ENCODE assay signal across 19 cellular contexts in genomic region chr11:95599959-95600586, GRCh38.
DNase-seq lines count a peak whose midpoint lies in the region; ATAC-seq and TF ChIP-seq lines count a peak whose summit lies in the region.
"Had no signal": no experiment of that assay in that cellular context is flagged by ENCODE, and none has a peak within 500 bp of the region (broad histone marks: within the 10 kb centered on the region; RNA-seq: fewer than 3 reads in every experiment).

No MANE protein-coding gene starts in this region.

- POLR2A ChIA-PET in naive thymus-derived CD4-positive, alpha-beta T cell (lab: Charles Lee): no interaction called here

- no peaks in the 10 kb centered on the region for H3K36me3 ChIP-seq in naive thymus-derived CD4-positive, alpha-beta T cell (ENCODE audit: control insufficient read depth in 2 of 3, insufficient read depth in 3 of 3, low read length in 3 of 3)
- H3K36me3 ChIP-seq in tibial nerve: no peaks in the 10 kb centered on the region
- H3K36me3 ChIP-seq: lower lobe of right lung, prostate gland had no signal

- H3K9me3 Mint-ChIP-seq in naive thymus-derived CD4-positive, alpha-beta T cell: peaks cover 0 to 16% (median 0%) of the 10 kb centered on the region in 11 donors
- H3K9me3 Mint-ChIP-seq: type B pancreatic cell had no signal

- no peaks in the 10 kb centered on the region for H3K27me3 Mint-ChIP-seq in naive thymus-derived CD4-positive, alpha-beta T cell
- H3K27me3 Mint-ChIP-seq: B cell, T-helper 17 cell, type B pancreatic cell had no signal

- no peak for TF ChIP-seq CTCF in tibial nerve (IDR thresholded peaks at IDR 0.05)

- WGBS in tibial nerve, 2 donors: 42 to 50% methylated on average over 2 of the region's 2 CpGs

- no peaks in the 10 kb centered on the region for H3K9me3 ChIP-seq in naive thymus-derived CD4-positive, alpha-beta T cell (ENCODE audit: control insufficient read depth in 2 of 3, low read length in 3 of 3)
- no peaks in the 10 kb centered on the region for H3K9me3 ChIP-seq in tibial nerve
- H3K9me3 ChIP-seq: lower lobe of right lung, prostate gland had no signal

- peaks cover 0 to 11% of the 10 kb centered on the region in 2 donors for H3K4me1 ChIP-seq in naive thymus-derived CD4-positive, alpha-beta T cell (ENCODE audit: control insufficient read depth in 2 of 2, insufficient read depth in 2 of 2, low read length in 2 of 2)
- peaks cover 0 to 19% (median 8%) of the 10 kb centered on the region in 4 donors for H3K4me1 ChIP-seq in tibial nerve
- H3K4me1 ChIP-seq: lower lobe of right lung, prostate gland had no signal

- no peaks in the 10 kb centered on the region for H3K27me3 ChIP-seq in naive thymus-derived CD4-positive, alpha-beta T cell (ENCODE audit: control insufficient read depth in 2 of 2, insufficient read depth in 2 of 2, low read length in 2 of 2)
- H3K27me3 ChIP-seq in tibial nerve: no peaks in the 10 kb centered on the region

- peaks cover 0 to 9% (median 0%) of the 10 kb centered on the region in 5 donors for H3K36me3 Mint-ChIP-seq in naive thymus-derived CD4-positive, alpha-beta T cell
- H3K36me3 Mint-ChIP-seq: type B pancreatic cell had no signal

- intact Hi-C loops in naive thymus-derived CD4-positive, alpha-beta T cell (cut with micrococcal nuclease): loop anchor here in 1 of 2 donors (1.0 to 5.0 kb wide), 2 partner anchors 9 to 102 kb away; no protein-coding TSS in a partner anchor

- H3K4me3 Mint-ChIP-seq in naive thymus-derived CD4-positive, alpha-beta T cell: peak overlapping the region in 4 of 10 donors; percentile 5 to 33 (median 19)
- H3K4me3 Mint-ChIP-seq: B cell, T-helper 17 cell, type B pancreatic cell had no signal

- no peak overlapping the region for H3K4me3 ChIP-seq in naive thymus-derived CD4-positive, alpha-beta T cell (ENCODE audit: low read length)
- H3K4me3 ChIP-seq in tibial nerve: no peak overlapping the region
- H3K4me3 ChIP-seq: lower lobe of right lung, prostate gland had no signal

- TF ChIP-seq EP300 in tibial nerve (IDR thresholded peaks at IDR 0.05): no peak

- CTCF ChIA-PET in naive thymus-derived CD4-positive, alpha-beta T cell (lab: Charles Lee): interaction anchor here (0.7 kb wide), 1 partner anchor 504 kb away, joined by 3 read pairs; no protein-coding TSS in a partner anchor

- H3K27ac ChIP-seq in naive thymus-derived CD4-positive, alpha-beta T cell (ENCODE audit: low read depth, low read length): peak overlapping the region; percentile 3
- peak overlapping the region in 3 of 4 donors; percentile 0 to 35 (median 22) for H3K27ac ChIP-seq in tibial nerve
- H3K27ac ChIP-seq: HL-60, lower lobe of right lung, prostate gland had no signal

- no peak for ATAC-seq in naive thymus-derived CD4-positive, alpha-beta T cell
- no peak for ATAC-seq in HG03135 (IDR thresholded peaks at IDR 0.05; ENCODE audit: unreplicated experiment)
- ATAC-seq in HG03025 (IDR thresholded peaks at IDR 0.05; ENCODE audit: low FRiP score, unreplicated experiment): no peak
- ATAC-seq: esophagus mucosa, lower lobe of right lung, T-helper 17 cell had no signal

- H3K27ac Mint-ChIP-seq in naive thymus-derived CD4-positive, alpha-beta T cell: peak overlapping the region in 4 of 9 donors; percentile 22 to 44 (median 32)
- H3K27ac Mint-ChIP-seq: B cell, T-helper 17 cell, type B pancreatic cell had no signal

- no peak for TF ChIP-seq POLR2A in tibial nerve (IDR thresholded peaks at IDR 0.05)

- H3K4me1 Mint-ChIP-seq in naive thymus-derived CD4-positive, alpha-beta T cell: peaks cover 8 to 34% (median 22%) of the 10 kb centered on the region in 7 donors

- DNase-seq in stimulated activated CD4-positive, alpha-beta T cell treated with anti-CD3 and anti-CD28 coated beads, Interleukin-2, amount 100 ng/mL, for 4 hours (ENCODE audit: low read depth): peak; percentile 23
- no peak for DNase-seq in stimulated activated CD4-positive, alpha-beta T cell treated with anti-CD3 and anti-CD28 coated beads, Interleukin-12 subunit alpha, Interleukin-12 subunit beta, amount 100 ng/mL, for 4 hours
- DNase-seq in activated CD4-positive, alpha-beta T cell treated with anti-CD3 and anti-CD28 coated beads, Interleukin-2, amount 50 U/mL, for 4 hours: peak; percentile 34 to 38
- DNase-seq in naive thymus-derived CD4-positive, alpha-beta T cell: peak in 1 of 9 donors; percentile 27
- no peak for DNase-seq in tibial nerve (ENCODE audit: low spot score in 2 of 2)
- no peak for DNase-seq in activated effector memory CD4-positive, alpha-beta T cell treated with anti-CD3 and anti-CD28 coated beads, Interleukin-2, amount 50 U/mL, for 16 hours
- DNase-seq: activated CD4-positive, CD25-positive, alpha-beta regulatory T cell; activated naive CD4-positive, alpha-beta T cell treated with anti-CD3 and anti-CD28 coated beads, Interleukin-2, amount 50 U/mL, for 16 hours; Calu3; lower lobe of right lung; NCI-H2107; T-helper 17 cell had no signal

Comparison
In these comparisons a context has a peak if more than half of its experiments do, and no peak if none do; other contexts are left out.
1. DNase-seq: peak in stimulated activated CD4-positive, alpha-beta T cell treated with anti-CD3 and anti-CD28 coated beads, Interleukin-2, amount 100 ng/mL, for 4 hours (single experiment) and activated CD4-positive, alpha-beta T cell treated with anti-CD3 and anti-CD28 coated beads, Interleukin-2, amount 50 U/mL, for 4 hours (2 of 2); none in stimulated activated CD4-positive, alpha-beta T cell treated with anti-CD3 and anti-CD28 coated beads, Interleukin-12 subunit alpha, Interleukin-12 subunit beta, amount 100 ng/mL, for 4 hours (single experiment), tibial nerve (0 of 2) and activated effector memory CD4-positive, alpha-beta T cell treated with anti-CD3 and anti-CD28 coated beads, Interleukin-2, amount 50 U/mL, for 16 hours (single experiment).